Comparison of ENCODE assay signal across 15 cellular contexts in genomic region chr14:36505892-36506731, GRCh38. TPM values are rescaled to one million over a fixed set of nuclear protein-coding genes. Genes with fewer than 3 reads are reported as not detected.
A peak's percentile ranks its signal among the peaks of the same experiment; 100 is the strongest.
DNase-seq lines count a peak whose midpoint lies in the region; FAIRE-seq and TF ChIP-seq lines count a peak whose summit lies in the region.
"Had no signal": no experiment of that assay in that cellular context is flagged by ENCODE, and none has a peak within 500 bp of the region (broad histone marks: within the 10 kb centered on the region; RNA-seq: fewer than 3 reads in every experiment).

No MANE protein-coding gene starts in this region.

- H3K27me3 ChIP-seq in MM.1S (replicated peaks; ENCODE audit: insufficient read depth, low read length) (no peaks in the 10 kb centered on the region), H1 (replicated peaks in 1 of 4; ENCODE audit: control insufficient read depth in 3 of 4, extremely low read depth in 1 of 4, insufficient read depth in 3 of 4, low read length in 3 of 4) (peaks cover 83 to 100% (median 94%) of the 10 kb centered on the region in 4 experiments), osteoblast (ENCODE audit: insufficient read depth, low read length) (peaks cover 92% of the 10 kb centered on the region)

- H2BK120ac ChIP-seq in H1 (replicated peaks; ENCODE audit: low read depth, low read length) = no peak overlapping the region

- CTCF ChIA-PET in H1 (lab: Charles Lee; ENCODE audit: partially characterized antibody) = interaction anchor here (0.6 to 5.2 kb wide), 13 partner anchors 9 to 692 kb away, joined by 3 to 98 read pairs (median 3); partner anchors contain the start of genes MIPOL1 and NKX2-1

- TF ChIP-seq POLR2A in H1 (IDR thresholded peaks at IDR 0.05; ENCODE audit: control extremely low read depth in 1 of 2, low read depth in 2 of 2, low read length in 2 of 2) = no peak

- H3K4ac ChIP-seq in H1 (replicated peaks; ENCODE audit: insufficient read length, low read depth, low read length) = no peak overlapping the region

- H2BK12ac ChIP-seq in H1 (ENCODE audit: low read depth, low read length) = no peak overlapping the region

- H2BK5ac ChIP-seq in H1 (ENCODE audit: low read depth, low read length) = no peak overlapping the region

- TF ChIP-seq RAD21 in H1 (IDR thresholded peaks at IDR 0.05 in 1 of 2, conservative IDR thresholded peaks at IDR 0.05 in 1 of 2; ENCODE audit: low read depth in 2 of 2, low read length in 2 of 2) = no peak

- no peak overlapping the region for H3K14ac ChIP-seq in H1 (ENCODE audit: insufficient read length)

- H3K9me2 ChIP-seq in MM.1S (replicated peaks; ENCODE audit: insufficient read depth, low read length) = no peaks in the 10 kb centered on the region

- H4K91ac ChIP-seq in H1 (replicated peaks; ENCODE audit: insufficient read length, low read length) = no peak overlapping the region

- TF ChIP-seq CTCF in MM.1S (IDR thresholded peaks at IDR 0.05; ENCODE audit: low read length) = 0 out of 2 replicates have a peak, but pooled peaks have one; percentile 6
- peak in 2 of 3 experiments; percentile 22 to 43; a peak in 3 of 4 replicates for TF ChIP-seq CTCF in H1 (IDR thresholded peaks at IDR 0.05; ENCODE audit: control extremely low read depth in 1 of 3, insufficient read depth in 1 of 3, low read depth in 1 of 3, low read length in 3 of 3)
- TF ChIP-seq CTCF in osteoblast (IDR thresholded peaks at IDR 0.05; ENCODE audit: extremely low read depth, low read depth, low read length) = no peak

- 3% methylated on average over 33 of the region's 35 CpGs; no CpG with 5 or more reads in 1 of the 2 experiments for WGBS in H1 (ENCODE audit: extremely low coverage in 1 of 2, insufficient coverage in 1 of 2, insufficient read length in 1 of 2, insufficient replicate concordance in 2 of 2, low coverage in 1 of 2, low lambda C conversion rate in 2 of 2, missing lambda C conversion rate in 1 of 2), 2 experiments

- H3K18ac ChIP-seq in H1 (ENCODE audit: extremely low read depth, low read length) = no peak overlapping the region

- peak overlapping the region; percentile 58 for H3K4me3 ChIP-seq in MM.1S (ENCODE audit: low read length)
- H3K4me3 ChIP-seq in H1 (ENCODE audit: extremely low read depth in 1 of 4, insufficient read depth in 2 of 4, low read depth in 3 of 4, low read length in 4 of 4) = peak overlapping the region in 3 of 4 experiments; percentile 12 to 47 (median 26); a peak in 3 of 8 replicates
- no peak overlapping the region for H3K4me3 ChIP-seq in osteoblast (ENCODE audit: insufficient read depth, low read length)
- H3K4me3 ChIP-seq: BLaER1 treated with 17β-estradiol and CSF1 and Interleukin-3, amounts not matched to agents 10 nM and 100 nM; cardiac muscle cell; sigmoid colon had no signal

- H4K20me1 ChIP-seq in MM.1S (ENCODE audit: insufficient read depth, low read length) = no peaks in the 10 kb centered on the region
- peaks cover 34 to 36% of the 10 kb centered on the region in 2 experiments for H4K20me1 ChIP-seq in H1 (replicated peaks in 1 of 2; ENCODE audit: control insufficient read depth in 1 of 2, insufficient read depth in 2 of 2, low read length in 2 of 2)
- no peaks in the 10 kb centered on the region for H4K20me1 ChIP-seq in osteoblast (ENCODE audit: insufficient read depth, low read length)
- H4K20me1 ChIP-seq: BLaER1 treated with 17β-estradiol and CSF1 and Interleukin-3, amounts not matched to agents 10 nM and 100 nM had no signal

- no peak overlapping the region for H4K5ac ChIP-seq in H1 (ENCODE audit: insufficient read length, low read depth, low read length)

- TF ChIP-seq EP300 in H1 (IDR thresholded peaks at IDR 0.05; ENCODE audit: borderline replicate concordance in 1 of 2, low read depth in 2 of 2, low read length in 2 of 2) = no peak

- peak overlapping the region; percentile 33 for H2AFZ ChIP-seq in MM.1S (ENCODE audit: low read length)
- H2AFZ ChIP-seq in H1 (ENCODE audit: low read length) = no peak overlapping the region
- no peak overlapping the region for H2AFZ ChIP-seq in osteoblast (ENCODE audit: low read length)

- H3K79me1 ChIP-seq in H1 (ENCODE audit: low read depth, low read length) = no peaks in the 10 kb centered on the region

- H3K56ac ChIP-seq in H1 (replicated peaks; ENCODE audit: insufficient read length, low read depth, low read length) = no peak overlapping the region

- no peak overlapping the region for H3K27ac ChIP-seq in MM.1S (ENCODE audit: low read length)
- H3K27ac ChIP-seq in H1 (ENCODE audit: low read depth, low read length) = no peak overlapping the region
- H3K27ac ChIP-seq in osteoblast (ENCODE audit: low read depth, low read length) = no peak overlapping the region
- H3K27ac ChIP-seq: BLaER1 treated with 17β-estradiol and CSF1 and Interleukin-3, amounts not matched to agents 10 nM and 100 nM; cardiac muscle cell; sigmoid colon had no signal

- no peaks in the 10 kb centered on the region for H3K79me2 ChIP-seq in MM.1S (ENCODE audit: low read length)
- no peaks in the 10 kb centered on the region for H3K79me2 ChIP-seq in H1 (ENCODE audit: control insufficient read depth in 1 of 2, insufficient read depth in 2 of 2, low read length in 2 of 2)
- no peaks in the 10 kb centered on the region for H3K79me2 ChIP-seq in osteoblast (ENCODE audit: insufficient read depth, low read length)

- H3K36me3 ChIP-seq in ES-I3 (ENCODE audit: insufficient read depth, low read length) (no peaks in the 10 kb centered on the region), MM.1S (replicated peaks; ENCODE audit: insufficient read depth, low read length) (no peaks in the 10 kb centered on the region), H1 (ENCODE audit: control insufficient read depth in 2 of 4, insufficient read depth in 4 of 4, low read length in 3 of 4) (peaks cover 0 to 7% (median 0%) of the 10 kb centered on the region in 4 experiments; a peak in 1 of 8 replicates), osteoblast (ENCODE audit: insufficient read depth, low read length) (no peaks in the 10 kb centered on the region)
- H3K36me3 ChIP-seq: BLaER1 treated with 17β-estradiol and CSF1 and Interleukin-3, amounts not matched to agents 10 nM and 100 nM; cardiac muscle cell; sigmoid colon had no signal

- H3K4me1 ChIP-seq in ES-I3 (ENCODE audit: insufficient read depth, low read length) (peaks cover 41% of the 10 kb centered on the region), MM.1S (ENCODE audit: low read length) (no peaks in the 10 kb centered on the region), H1 (replicated peaks in 1 of 4; ENCODE audit: control insufficient read depth in 3 of 4, insufficient read depth in 4 of 4, low read length in 3 of 4) (peaks cover 10 to 22% (median 17%) of the 10 kb centered on the region in 4 experiments), osteoblast (ENCODE audit: insufficient read depth, low read length) (no peaks in the 10 kb centered on the region)
- H3K4me1 ChIP-seq: BLaER1 treated with 17β-estradiol and CSF1 and Interleukin-3, amounts not matched to agents 10 nM and 100 nM had no signal

- H3K9ac ChIP-seq in ES-I3 (ENCODE audit: low read depth, low read length) (peak overlapping the region; percentile 27; the same call in 1 of the 2 replicates), MM.1S (ENCODE audit: low read length) (peak overlapping the region; percentile 29; the same call in 1 of the 2 replicates), H1 (replicated peaks in 1 of 4; ENCODE audit: extremely low read depth in 1 of 4, low read depth in 3 of 4, low read length in 3 of 4) (no peak overlapping the region)
- H3K9ac ChIP-seq: BLaER1 treated with 17β-estradiol and CSF1 and Interleukin-3, amounts not matched to agents 10 nM and 100 nM had no signal

- H3K23me2 ChIP-seq in H1 (ENCODE audit: low read depth, low read length) = no peaks in the 10 kb centered on the region; the same call in 1 of the 2 replicates

- H3K4me2 ChIP-seq in MM.1S (ENCODE audit: low read depth, low read length) (peak overlapping the region; percentile 46; the same call in 1 of the 2 replicates), H1 (ENCODE audit: insufficient read depth in 1 of 2, low read depth in 2 of 2, low read length in 2 of 2) (peak overlapping the region; percentile 64 to 67), osteoblast (ENCODE audit: insufficient read depth, low read length) (no peak overlapping the region)
- H3K4me2 ChIP-seq: BLaER1 treated with 17β-estradiol and CSF1 and Interleukin-3, amounts not matched to agents 10 nM and 100 nM had no signal

- H3F3A ChIP-seq in MM.1S (ENCODE audit: insufficient read depth, low read length) = no peaks in the 10 kb centered on the region

- no peak for DNase-seq in MM.1S
- DNase-seq in H1 (ENCODE audit: low read depth in 1 of 2, low spot score in 2 of 2) = peak in 1 of 2 experiments; percentile 77
- peak; percentile 23 for DNase-seq in osteoblast (ENCODE audit: insufficient read length, low spot score, missing footprints)
- DNase-seq in NCI-H82 treated with DMSO at 0.1 percent for 48 hours (lab: John Stamatoyannopoulos, UW; ENCODE audit: unreplicated experiment) = no peak
- no peak for DNase-seq in activated CD4-positive, CD25-positive, alpha-beta regulatory T cell (lab: John Stamatoyannopoulos, UW)
- DNase-seq in cerebellar cortex (ENCODE audit: low spot score) = no peak
- no peak for DNase-seq in NCI-H2029 (lab: John Stamatoyannopoulos, UW)
- DNase-seq: sigmoid colon; stimulated activated CD4-positive, alpha-beta T cell treated with anti-CD3 and anti-CD28 coated beads, Interleukin-4, amount 100 ng/mL, for 4 hours; stimulated activated naive CD4-positive, alpha-beta T cell had no signal

- H4K8ac ChIP-seq in H1 (ENCODE audit: extremely low read depth, insufficient read depth, low read length) = no peak overlapping the region

- no peak overlapping the region for H2AK5ac ChIP-seq in H1 (ENCODE audit: low read depth, low read length)

- H2BK15ac ChIP-seq in H1 (ENCODE audit: low read length) = no peak overlapping the region

- H3K23ac ChIP-seq in H1 (ENCODE audit: insufficient read length) = no peak overlapping the region

- no peaks in the 10 kb centered on the region for H3K9me3 ChIP-seq in ES-I3 (ENCODE audit: control insufficient read depth, insufficient read depth, low read length)
- no peaks in the 10 kb centered on the region for H3K9me3 ChIP-seq in MM.1S (replicated peaks; ENCODE audit: insufficient read depth, low read length)
- H3K9me3 ChIP-seq in H1 (ENCODE audit: insufficient read depth in 2 of 2, low read depth in 1 of 2, low read length in 1 of 2) = no peaks in the 10 kb centered on the region
- H3K9me3 ChIP-seq in osteoblast (ENCODE audit: low read depth, low read length) = no peaks in the 10 kb centered on the region
- H3K9me3 ChIP-seq: sigmoid colon had no signal

- no peak for FAIRE-seq in H1 (lab: Jason Lieb, UNC)

- H2BK20ac ChIP-seq in H1 (ENCODE audit: low read length) = no peak overlapping the region

- POLR2A ChIA-PET in H1 (lab: Charles Lee; ENCODE audit: partially characterized antibody) = interaction anchor here (1.5 to 3.2 kb wide), 3 partner anchors 8 to 73 kb away, joined by 4 to 19 read pairs (median 8); no protein-coding TSS in a partner anchor

RNA-seq across cellular contexts. Expression of gene NKX2-1, which starts 13.9 kb away (rescaled TPM):
- not detected in 2 replicates for total RNA-seq in H1 (2021; fragmentation: NEBNext Ultra II Directional; extraction: Animal tissue kit (Norgen Biotek cat#: 25700))
- not detected in 2 replicates for polyA plus RNA-seq in H1 (2011; rRNA removed)
- polyA plus RNA-seq in H1 (2011; cell fraction: cytosol; rRNA removed) = not detected
- not detected for polyA plus RNA-seq in H1 (2011; cell fraction: nucleus; rRNA removed)
- polyA plus RNA-seq in H1 (2012, experiment 1 of 2) = not detected in 4 replicates
- polyA plus RNA-seq in H1 (2012, experiment 2 of 2) = not detected
- polyA plus RNA-seq in H1 (2013, experiment 1 of 2) = not detected
- polyA plus RNA-seq in H1 (2013, experiment 2 of 2) = not detected
- not detected in 2 replicates for polyA minus RNA-seq in H1 (2011; rRNA and poly(A)+ RNA removed)
- polyA minus RNA-seq in H1 (2011; cell fraction: cytosol; rRNA and poly(A)+ RNA removed) = not detected
- not detected for polyA minus RNA-seq in H1 (2011; cell fraction: nucleus; rRNA and poly(A)+ RNA removed)
- total RNA-seq in osteoblast = not detected in 2 replicates
- total RNA-seq: cardiac muscle cell, LHCN-M2, NCI-H460, sigmoid colon had no signal
- polyA plus RNA-seq: sigmoid colon had no signal

Comparison
In these comparisons a context has a peak if more than half of its experiments do, and no peak if none do; other contexts are left out.
1. H3K9ac ChIP-seq: peak in ES-I3 (single experiment) and MM.1S (single experiment); none in H1 (0 of 4).